ENCODE assay signal across 1 cellular context in the genomic region with DNA sequence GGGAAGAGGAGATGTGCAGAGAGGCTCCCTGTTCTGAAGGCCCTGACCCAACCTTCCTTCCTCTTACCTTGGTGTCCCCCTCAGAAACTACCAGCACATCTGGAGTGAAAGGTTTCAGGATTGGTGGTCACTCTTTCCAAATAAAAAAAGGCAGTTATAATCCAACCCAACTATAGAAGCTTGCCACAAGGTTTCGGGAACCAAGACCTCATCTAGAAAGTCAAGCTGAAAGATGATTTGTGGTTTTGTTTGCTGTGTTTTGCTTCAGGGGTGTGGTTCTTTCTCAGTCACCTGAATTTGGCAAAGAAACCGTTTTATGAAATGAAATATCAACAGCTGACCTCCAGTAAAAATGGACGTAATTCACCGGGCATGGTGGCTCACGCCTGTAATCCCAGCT.
TF ChIP-seq lines count a peak whose summit lies in the region.

No MANE protein-coding gene starts in this region.

TF ChIP-seq in WTC11, 78 proteins besides CTCF, POLR2A, EP300 and RAD21 (continued from another document):
- TF ChIP-seq, protein P1, sequence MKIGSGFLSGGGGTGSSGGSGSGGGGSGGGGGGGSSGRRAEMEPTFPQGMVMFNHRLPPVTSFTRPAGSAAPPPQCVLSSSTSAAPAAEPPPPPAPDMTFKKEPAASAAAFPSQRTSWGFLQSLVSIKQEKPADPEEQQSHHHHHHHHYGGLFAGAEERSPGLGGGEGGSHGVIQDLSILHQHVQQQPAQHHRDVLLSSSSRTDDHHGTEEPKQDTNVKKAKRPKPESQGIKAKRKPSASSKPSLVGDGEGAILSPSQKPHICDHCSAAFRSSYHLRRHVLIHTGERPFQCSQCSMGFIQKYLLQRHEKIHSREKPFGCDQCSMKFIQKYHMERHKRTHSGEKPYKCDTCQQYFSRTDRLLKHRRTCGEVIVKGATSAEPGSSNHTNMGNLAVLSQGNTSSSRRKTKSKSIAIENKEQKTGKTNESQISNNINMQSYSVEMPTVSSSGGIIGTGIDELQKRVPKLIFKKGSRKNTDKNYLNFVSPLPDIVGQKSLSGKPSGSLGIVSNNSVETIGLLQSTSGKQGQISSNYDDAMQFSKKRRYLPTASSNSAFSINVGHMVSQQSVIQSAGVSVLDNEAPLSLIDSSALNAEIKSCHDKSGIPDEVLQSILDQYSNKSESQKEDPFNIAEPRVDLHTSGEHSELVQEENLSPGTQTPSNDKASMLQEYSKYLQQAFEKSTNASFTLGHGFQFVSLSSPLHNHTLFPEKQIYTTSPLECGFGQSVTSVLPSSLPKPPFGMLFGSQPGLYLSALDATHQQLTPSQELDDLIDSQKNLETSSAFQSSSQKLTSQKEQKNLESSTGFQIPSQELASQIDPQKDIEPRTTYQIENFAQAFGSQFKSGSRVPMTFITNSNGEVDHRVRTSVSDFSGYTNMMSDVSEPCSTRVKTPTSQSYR (CRISPR knock-in tag; IDR thresholded peaks at IDR 0.05) = no peak
- TF ChIP-seq NR2C2 (CRISPR knock-in tag; IDR thresholded peaks at IDR 0.05) (no peak), HMGA2 (CRISPR knock-in tag; IDR thresholded peaks at IDR 0.05) (no peak), IRF2 (CRISPR knock-in tag; IDR thresholded peaks at IDR 0.05; ENCODE audit: borderline replicate concordance, low read depth) (no peak), JUN (CRISPR knock-in tag; IDR thresholded peaks at IDR 0.05) (no peak), CREM (CRISPR knock-in tag; IDR thresholded peaks at IDR 0.05) (no peak), ZNF263 (CRISPR knock-in tag; IDR thresholded peaks at IDR 0.05; ENCODE audit: low read depth) (no peak), MAX (CRISPR knock-in tag; IDR thresholded peaks at IDR 0.05) (no peak), NFATC4 (CRISPR knock-in tag; IDR thresholded peaks at IDR 0.05) (no peak), TEAD4 (CRISPR knock-in tag; IDR thresholded peaks at IDR 0.05) (no peak), NFYB (CRISPR knock-in tag; conservative IDR thresholded peaks at IDR 0.05; ENCODE audit: low read depth) (no peak), ZBTB21 (CRISPR knock-in tag; IDR thresholded peaks at IDR 0.05; ENCODE audit: borderline replicate concordance) (no peak), NFE2L1 (CRISPR knock-in tag; IDR thresholded peaks at IDR 0.05) (no peak)
- TF ChIP-seq, protein P2, sequence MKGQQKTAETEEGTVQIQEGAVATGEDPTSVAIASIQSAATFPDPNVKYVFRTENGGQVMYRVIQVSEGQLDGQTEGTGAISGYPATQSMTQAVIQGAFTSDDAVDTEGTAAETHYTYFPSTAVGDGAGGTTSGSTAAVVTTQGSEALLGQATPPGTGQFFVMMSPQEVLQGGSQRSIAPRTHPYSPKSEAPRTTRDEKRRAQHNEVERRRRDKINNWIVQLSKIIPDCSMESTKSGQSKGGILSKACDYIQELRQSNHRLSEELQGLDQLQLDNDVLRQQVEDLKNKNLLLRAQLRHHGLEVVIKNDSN (CRISPR knock-in tag; IDR thresholded peaks at IDR 0.05) = no peak
- TF ChIP-seq, protein P3, sequence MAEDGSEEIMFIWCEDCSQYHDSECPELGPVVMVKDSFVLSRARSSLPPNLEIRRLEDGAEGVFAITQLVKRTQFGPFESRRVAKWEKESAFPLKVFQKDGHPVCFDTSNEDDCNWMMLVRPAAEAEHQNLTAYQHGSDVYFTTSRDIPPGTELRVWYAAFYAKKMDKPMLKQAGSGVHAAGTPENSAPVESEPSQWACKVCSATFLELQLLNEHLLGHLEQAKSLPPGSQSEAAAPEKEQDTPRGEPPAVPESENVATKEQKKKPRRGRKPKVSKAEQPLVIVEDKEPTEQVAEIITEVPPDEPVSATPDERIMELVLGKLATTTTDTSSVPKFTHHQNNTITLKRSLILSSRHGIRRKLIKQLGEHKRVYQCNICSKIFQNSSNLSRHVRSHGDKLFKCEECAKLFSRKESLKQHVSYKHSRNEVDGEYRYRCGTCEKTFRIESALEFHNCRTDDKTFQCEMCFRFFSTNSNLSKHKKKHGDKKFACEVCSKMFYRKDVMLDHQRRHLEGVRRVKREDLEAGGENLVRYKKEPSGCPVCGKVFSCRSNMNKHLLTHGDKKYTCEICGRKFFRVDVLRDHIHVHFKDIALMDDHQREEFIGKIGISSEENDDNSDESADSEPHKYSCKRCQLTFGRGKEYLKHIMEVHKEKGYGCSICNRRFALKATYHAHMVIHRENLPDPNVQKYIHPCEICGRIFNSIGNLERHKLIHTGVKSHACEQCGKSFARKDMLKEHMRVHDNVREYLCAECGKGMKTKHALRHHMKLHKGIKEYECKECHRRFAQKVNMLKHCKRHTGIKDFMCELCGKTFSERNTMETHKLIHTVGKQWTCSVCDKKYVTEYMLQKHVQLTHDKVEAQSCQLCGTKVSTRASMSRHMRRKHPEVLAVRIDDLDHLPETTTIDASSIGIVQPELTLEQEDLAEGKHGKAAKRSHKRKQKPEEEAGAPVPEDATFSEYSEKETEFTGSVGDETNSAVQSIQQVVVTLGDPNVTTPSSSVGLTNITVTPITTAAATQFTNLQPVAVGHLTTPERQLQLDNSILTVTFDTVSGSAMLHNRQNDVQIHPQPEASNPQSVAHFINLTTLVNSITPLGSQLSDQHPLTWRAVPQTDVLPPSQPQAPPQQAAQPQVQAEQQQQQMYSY (CRISPR knock-in tag; IDR thresholded peaks at IDR 0.05) = no peak
- TF ChIP-seq, protein P4, sequence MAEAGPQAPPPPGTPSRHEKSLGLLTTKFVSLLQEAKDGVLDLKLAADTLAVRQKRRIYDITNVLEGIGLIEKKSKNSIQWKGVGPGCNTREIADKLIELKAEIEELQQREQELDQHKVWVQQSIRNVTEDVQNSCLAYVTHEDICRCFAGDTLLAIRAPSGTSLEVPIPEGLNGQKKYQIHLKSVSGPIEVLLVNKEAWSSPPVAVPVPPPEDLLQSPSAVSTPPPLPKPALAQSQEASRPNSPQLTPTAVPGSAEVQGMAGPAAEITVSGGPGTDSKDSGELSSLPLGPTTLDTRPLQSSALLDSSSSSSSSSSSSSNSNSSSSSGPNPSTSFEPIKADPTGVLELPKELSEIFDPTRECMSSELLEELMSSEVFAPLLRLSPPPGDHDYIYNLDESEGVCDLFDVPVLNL (CRISPR knock-in tag; IDR thresholded peaks at IDR 0.05; ENCODE audit: borderline replicate concordance, low read depth) = no peak
